In genomic region chr4:39043058-39043696, GRCh38 we compare ENCODE assay signal across 9 cellular contexts. TPM values are rescaled to one million over a fixed set of nuclear protein-coding genes. Genes with fewer than 3 reads are reported as not detected.
DNase-seq lines count a peak whose midpoint lies in the region; ATAC-seq and TF ChIP-seq lines count a peak whose summit lies in the region.
"Had no signal": no experiment of that assay in that cellular context is flagged by ENCODE, and none has a peak within 500 bp of the region (broad histone marks: within the 10 kb centered on the region; RNA-seq: fewer than 3 reads in every experiment).

No MANE protein-coding gene starts in this region.

- no CpG with 5 or more reads among the region's 10 CpGs for WGBS in neuronal stem cell (ENCODE audit: extremely low coverage in 2 of 2, insufficient read length in 2 of 2, insufficient replicate concordance in 1 of 2), 2 donors

- H3K4me1 Mint-ChIP-seq in Calu3 (ENCODE audit: low read depth, unreplicated experiment), result peaks cover 33% of the 10 kb centered on the region

- H3K9ac ChIP-seq in OCI-LY1 (ENCODE audit: low read length) (peak overlapping the region; percentile 85), neuronal stem cell (ENCODE audit: low read depth, low read length, poor library complexity) (no peak overlapping the region)

- H3K23ac ChIP-seq in neuronal stem cell (ENCODE audit: low read depth, low read length, poor library complexity), result no peak overlapping the region

- no peak overlapping the region for H2BK120ac ChIP-seq in neuronal stem cell (ENCODE audit: low read depth, low read length)

- no peak overlapping the region for H3K4ac ChIP-seq in neuronal stem cell (ENCODE audit: low read length)

- no peak overlapping the region for H4K91ac ChIP-seq in neuronal stem cell (ENCODE audit: low read depth, low read length, poor library complexity)

- H2AFZ ChIP-seq in OCI-LY1 (ENCODE audit: low read length) (peak overlapping the region; percentile 7; the same call in 1 of the 2 replicates), neuronal stem cell (ENCODE audit: low read length) (peak overlapping the region; percentile 74)

- peaks cover 37% of the 10 kb centered on the region for H3K36me3 Mint-ChIP-seq in Calu3 (ENCODE audit: insufficient read depth, unreplicated experiment)

- peaks cover 64% of the 10 kb centered on the region for H3K4me1 ChIP-seq in OCI-LY1 (ENCODE audit: insufficient read depth, low read length, severe bottlenecking)
- peaks cover 3 to 6% of the 10 kb centered on the region in 2 donors for H3K4me1 ChIP-seq in neuronal stem cell (ENCODE audit: control insufficient read depth in 2 of 2, insufficient read depth in 1 of 2, low read depth in 1 of 2, low read length in 2 of 2)

- H3K18ac ChIP-seq in neuronal stem cell (ENCODE audit: low read length), result no peak overlapping the region

- H3K36me3 ChIP-seq in OCI-LY1 (ENCODE audit: insufficient read depth, low read length) (peaks cover 3% of the 10 kb centered on the region; the same call in 1 of the 2 replicates), neuronal stem cell (replicated peaks in 1 of 2; ENCODE audit: control insufficient read depth in 2 of 2, insufficient read depth in 2 of 2, low read length in 2 of 2) (no peaks in the 10 kb centered on the region)

- no peak overlapping the region for H2AK5ac ChIP-seq in neuronal stem cell (ENCODE audit: low read depth, low read length)

- H3K27me3 Mint-ChIP-seq in Calu3 (ENCODE audit: unreplicated experiment), result no peaks in the 10 kb centered on the region

- peak overlapping the region; percentile 56 for H3K4me3 Mint-ChIP-seq in Calu3 (ENCODE audit: low read depth, unreplicated experiment)

- H3K4me2 ChIP-seq in OCI-LY1 (ENCODE audit: low read length) (peak overlapping the region; percentile 91), neuronal stem cell (ENCODE audit: insufficient read depth, low read length, poor library complexity, severe bottlenecking) (peak overlapping the region; percentile 58)

- H2BK12ac ChIP-seq in neuronal stem cell (ENCODE audit: low read length), result no peak overlapping the region

- H3K9me3 Mint-ChIP-seq in Calu3 (ENCODE audit: low read depth, unreplicated experiment), result no peaks in the 10 kb centered on the region

- intact Hi-C loops in Calu3 (cut with micrococcal nuclease; ENCODE audit: unreplicated experiment) (no loop called here), posterior vena cava (cut with DNase I) (no loop called here)

- no peak for TF ChIP-seq CTCF in Calu3 (IDR thresholded peaks at IDR 0.05; ENCODE audit: unreplicated experiment)
- TF ChIP-seq CTCF in OCI-LY1 (IDR thresholded peaks at IDR 0.05; ENCODE audit: low read length), result no peak
- TF ChIP-seq CTCF in coronary artery (IDR thresholded peaks at IDR 0.05), result no peak

- H2BK5ac ChIP-seq in neuronal stem cell (ENCODE audit: low read length), result no peak overlapping the region

- no peak overlapping the region for H2BK15ac ChIP-seq in neuronal stem cell (ENCODE audit: low read length)

- H3K27ac ChIP-seq in OCI-LY1 (ENCODE audit: low read depth, low read length, poor library complexity, severe bottlenecking) (peak overlapping the region; percentile 95), coronary artery (peak overlapping the region; percentile 61 to 94), neuronal stem cell (replicated peaks; ENCODE audit: low read length) (no peak overlapping the region)

- H3K4me3 ChIP-seq in OCI-LY1 (ENCODE audit: low read depth, low read length, poor library complexity, severe bottlenecking), result peak overlapping the region; percentile 69
- no peak overlapping the region for H3K4me3 ChIP-seq in coronary artery
- H3K4me3 ChIP-seq in neuronal stem cell (ENCODE audit: low read length in 2 of 2), result peak overlapping the region in 1 of 2 donors; percentile 55

- H3K79me1 ChIP-seq in neuronal stem cell (ENCODE audit: low read depth, low read length), result no peaks in the 10 kb centered on the region

- H4K20me1 ChIP-seq in OCI-LY1 (ENCODE audit: insufficient read depth, low read length), result no peaks in the 10 kb centered on the region

- H3K14ac ChIP-seq in neuronal stem cell (ENCODE audit: low read length), result no peak overlapping the region

- no peaks in the 10 kb centered on the region for H3K9me2 ChIP-seq in OCI-LY1 (ENCODE audit: low read depth, low read length)

- CTCF ChIA-PET in Calu3 (lab: Charles Lee), result interaction anchor here (0.6 to 1.1 kb wide), 3 partner anchors 16 to 310 kb away, joined by 3 to 5 read pairs (median 3); no protein-coding TSS in a partner anchor

- H3K9me3 ChIP-seq in OCI-LY1 (ENCODE audit: low read length) (no peaks in the 10 kb centered on the region), neuronal stem cell (replicated peaks in 1 of 2; ENCODE audit: control insufficient read depth in 2 of 2, insufficient read depth in 1 of 2, low read depth in 1 of 2, low read length in 2 of 2) (no peaks in the 10 kb centered on the region)

- no peaks in the 10 kb centered on the region for H3F3A ChIP-seq in OCI-LY1 (ENCODE audit: insufficient read depth, low read length)

- no TSS peak for BruUV-seq in Calu3 (replicated peaks; lab: Mats Ljungman, UMichigan)

- no peak for ATAC-seq in HG03175 (IDR thresholded peaks at IDR 0.05; ENCODE audit: unreplicated experiment)

- peak overlapping the region; percentile 73 for H3K27ac Mint-ChIP-seq in Calu3 (ENCODE audit: unreplicated experiment)

- H3K27me3 ChIP-seq in OCI-LY1 (ENCODE audit: insufficient read depth, low read length), result no peaks in the 10 kb centered on the region
- H3K27me3 ChIP-seq in neuronal stem cell (ENCODE audit: control insufficient read depth in 3 of 3, insufficient read depth in 3 of 3, low read depth in 1 of 3, low read length in 3 of 3), result no peaks in the 10 kb centered on the region

- DNase-seq in Calu3 (no peak), coronary artery (ENCODE audit: low spot score) (no peak), neuronal stem cell (ENCODE audit: low spot score) (no peak), hippocampal formation (lab: John Stamatoyannopoulos, UW) (no peak), NCI-H2227 (lab: John Stamatoyannopoulos, UW; ENCODE audit: unreplicated experiment) (no peak), posterior vena cava (ENCODE audit: low spot score) (no peak)
- DNase-seq: stimulated activated CD4-positive, alpha-beta T cell treated with anti-CD3 and anti-CD28 coated beads, Interleukin-1b, Interleukin-23, amount 100 ng/mL, for 48 hours had no signal

- no peak overlapping the region for H4K8ac ChIP-seq in neuronal stem cell (ENCODE audit: low read depth, low read length)

- peaks cover 29% of the 10 kb centered on the region for H3K79me2 ChIP-seq in OCI-LY1 (ENCODE audit: insufficient read depth, low read length)

RNA-seq across cellular contexts. Expression of gene TMEM156, which starts 11.0 kb away (rescaled TPM):
- total RNA-seq in Calu3 (2022) (10.4 and 14.1 TPM in 2 replicates), posterior vena cava (under 1 TPM; 0.29 to 0.65 TPM)
- not detected for polyA plus RNA-seq in neuronal stem cell (2013, experiment 1 of 2)
- polyA plus RNA-seq in neuronal stem cell (2013, experiment 2 of 2), result not detected

RNA-seq across cellular contexts. Expression of gene KLHL5, which starts 18.9 kb away (rescaled TPM):
- 38.9 and 57.4 TPM in 2 replicates for total RNA-seq in Calu3 (2022)
- polyA plus RNA-seq in neuronal stem cell (2013, experiment 1 of 2), result 31.5 TPM
- polyA plus RNA-seq in neuronal stem cell (2013, experiment 2 of 2), result 30.7 TPM
- total RNA-seq in posterior vena cava, result 10 to 100 TPM; 39.1 to 51.7 TPM
